ENCODE assay signal across 26 cellular contexts in genomic region chr17:27821318-27821717, GRCh38. TPM values are rescaled to one million over a fixed set of nuclear protein-coding genes. Genes with fewer than 3 reads are reported as not detected.
"Had no signal": no experiment of that assay in that cellular context is flagged by ENCODE, and none has a peak within 500 bp of the region (broad histone marks: within the 10 kb centered on the region; RNA-seq: fewer than 3 reads in every experiment).

No MANE protein-coding gene starts in this region.

- H3K4me1 Mint-ChIP-seq: stimulated activated effector memory CD8-positive, alpha-beta T cell treated with anti-CD3 and anti-CD28 coated beads, Interleukin-12 subunit alpha, Interleukin-12 subunit beta, amount 100 ng/mL, for 72 hours had no signal

- H3K27ac Mint-ChIP-seq: naive thymus-derived CD4-positive, alpha-beta T cell; natural killer cell treated with Interleukin-12 subunit alpha and Interleukin-12 subunit beta and Interleukin-15 and Interleukin-18, amount 100 ng/mL, for 72 hours; stimulated activated effector memory CD8-positive, alpha-beta T cell treated with anti-CD3 and anti-CD28 coated beads, Interleukin-12 subunit alpha, Interleukin-12 subunit beta, amount 100 ng/mL, for 72 hours; stimulated activated naive CD8-positive, alpha-beta T cell treated with anti-CD3 and anti-CD28 coated beads, Interleukin-15, Interleukin-2, amounts not matched to agents 100 ng/mL and 50 ng/mL, for 24 hours had no signal

- H3K36me3 Mint-ChIP-seq: stimulated activated effector memory CD8-positive, alpha-beta T cell treated with anti-CD3 and anti-CD28 coated beads, Interleukin-12 subunit alpha, Interleukin-12 subunit beta, amount 100 ng/mL, for 72 hours had no signal

- H3K36me3 ChIP-seq: left ventricle myocardium inferior, pancreas, prostate gland, sigmoid colon, spleen, suprapubic skin, thoracic aorta, tibial artery, upper lobe of right lung, uterus had no signal

- H3K4me3 ChIP-seq: hepatocyte, left ventricle myocardium inferior, lung, mucosa of descending colon, pancreas, prostate gland, sigmoid colon, spleen, suprapubic skin, thoracic aorta, tibial artery, upper lobe of right lung, uterus had no signal

- H3K27me3 ChIP-seq: hepatocyte, pancreas, sigmoid colon, spleen, suprapubic skin, tibial artery, upper lobe of right lung, uterus had no signal

- H2AFZ ChIP-seq: hepatocyte had no signal

- H3K79me2 ChIP-seq: hepatocyte had no signal

- H3K27ac ChIP-seq: hepatocyte, left ventricle myocardium inferior, pancreas, prostate gland, sigmoid colon, spleen, suprapubic skin, thoracic aorta, tibial artery, upper lobe of right lung, uterus had no signal

- H3K4me1 ChIP-seq: pancreas, prostate gland, spleen, suprapubic skin, upper lobe of right lung, uterus had no signal

- ATAC-seq: mucosa of descending colon; naive thymus-derived CD4-positive, alpha-beta T cell; natural killer cell treated with Interleukin-12 subunit alpha and Interleukin-12 subunit beta and Interleukin-15 and Interleukin-18, amount 100 ng/mL, for 72 hours; pancreas; right cardiac atrium; stimulated activated effector memory CD8-positive, alpha-beta T cell treated with anti-CD3 and anti-CD28 coated beads, Interleukin-12 subunit alpha, Interleukin-12 subunit beta, amount 100 ng/mL, for 72 hours; upper lobe of right lung had no signal

- H3K4me2 ChIP-seq: hepatocyte had no signal

- H3K9me3 ChIP-seq: pancreas, prostate gland, suprapubic skin, thoracic aorta, upper lobe of right lung, uterus had no signal

- FAIRE-seq: pancreas, small intestine had no signal

- DNase-seq: islet precursor cell; left ventricle myocardium inferior; midbrain; mucosa of descending colon; naive thymus-derived CD4-positive, alpha-beta T cell; pancreas; posterior cingulate gyrus; retina; right cardiac atrium; sigmoid colon; small intestine; spleen; stimulated activated CD4-positive, alpha-beta T cell treated with anti-CD3 and anti-CD28 coated beads, Interleukin-4, amount 100 ng/mL, for 24 hours; stimulated activated naive CD4-positive, alpha-beta T cell; tibial artery; trophoblast cell; upper lobe of right lung; uterus had no signal

- H3K4me3 Mint-ChIP-seq: natural killer cell treated with Interleukin-12 subunit alpha and Interleukin-12 subunit beta and Interleukin-15 and Interleukin-18, amount 100 ng/mL, for 72 hours; stimulated activated effector memory CD8-positive, alpha-beta T cell treated with anti-CD3 and anti-CD28 coated beads, Interleukin-12 subunit alpha, Interleukin-12 subunit beta, amount 100 ng/mL, for 72 hours; stimulated activated naive CD8-positive, alpha-beta T cell treated with anti-CD3 and anti-CD28 coated beads, Interleukin-15, Interleukin-2, amounts not matched to agents 100 ng/mL and 50 ng/mL, for 24 hours had no signal

RNA-seq across cellular contexts. Expression of gene NOS2, which starts 21.0 kb away (rescaled TPM):
- total RNA-seq: natural killer cell treated with Interleukin-12 subunit alpha and Interleukin-12 subunit beta and Interleukin-15 and Interleukin-18, amount 100 ng/mL, for 72 hours; thoracic aorta had no signal
- polyA plus RNA-seq: naive thymus-derived CD4-positive, alpha-beta T cell had no signal
